5 cellular contexts compared by ENCODE assay signal in genomic region chr11:61204504-61205059, GRCh38. TPM values are rescaled to one million over a fixed set of nuclear protein-coding genes. Genes with fewer than 3 reads are reported as not detected.
"Had no signal": no experiment of that assay in that cellular context is flagged by ENCODE, and none has a peak within 500 bp of the region (broad histone marks: within the 10 kb centered on the region; RNA-seq: fewer than 3 reads in every experiment).

No MANE protein-coding gene starts in this region.

RNA-seq across cellular contexts. Expression of gene PGA3, which starts 1.3 kb away (rescaled TPM):
- total RNA-seq: M059J, Right ventricle myocardium superior, SJSA1 had no signal
- polyA plus RNA-seq: IgD-negative memory B cell, K562 had no signal

RNA-seq across cellular contexts. Expression of gene PGA4, which starts 17.6 kb away (rescaled TPM):
- total RNA-seq: K562, M059J, SJSA1 had no signal
- polyA plus RNA-seq: IgD-negative memory B cell, K562 had no signal

RNA-seq across cellular contexts. Expression of gene PGA5, which starts 36.4 kb away (rescaled TPM):
- total RNA-seq: K562, M059J, Right ventricle myocardium superior, SJSA1 had no signal
- polyA plus RNA-seq: IgD-negative memory B cell, K562 had no signal
